ENCODE assay signal across 1 cellular context in genomic region chr1:1926886-1927660, GRCh38.
TF ChIP-seq lines count a peak whose summit lies in the region.

No MANE protein-coding gene starts in this region.

TF ChIP-seq in WTC11, 78 proteins besides CTCF, POLR2A, EP300 and RAD21 (continued from another document):
- TF ChIP-seq E2F5 (CRISPR knock-in tag; IDR thresholded peaks at IDR 0.05): no peak
- TF ChIP-seq NFE2L1 (CRISPR knock-in tag; IDR thresholded peaks at IDR 0.05): no peak
- TF ChIP-seq AFF4 (CRISPR knock-in tag; IDR thresholded peaks at IDR 0.05; ENCODE audit: borderline replicate concordance): no peak
- TF ChIP-seq FOXJ3 (CRISPR knock-in tag; IDR thresholded peaks at IDR 0.05; ENCODE audit: borderline replicate concordance): no peak
- no peak for TF ChIP-seq USF2 (CRISPR knock-in tag; IDR thresholded peaks at IDR 0.05)
- TF ChIP-seq CBFB (CRISPR knock-in tag; IDR thresholded peaks at IDR 0.05; ENCODE audit: low read depth): no peak
